ENCODE assay signal across 8 cellular contexts in genomic region chr17:38868095-38868967, GRCh38. TPM values are rescaled to one million over a fixed set of nuclear protein-coding genes. Genes with fewer than 3 reads are reported as not detected.
DNase-seq lines count a peak whose midpoint lies in the region; ATAC-seq and TF ChIP-seq lines count a peak whose summit lies in the region.

No MANE protein-coding gene starts in this region.

- peaks cover 5% of the 10 kb centered on the region for H3K36me3 ChIP-seq in adipocyte (ENCODE audit: control insufficient read depth, insufficient read depth, low read length, severe bottlenecking)
- no peaks in the 10 kb centered on the region for H3K36me3 ChIP-seq in sigmoid colon

- H3K4me1 ChIP-seq in adipocyte (ENCODE audit: control insufficient read depth, insufficient read depth, low read length), result peaks cover 32% of the 10 kb centered on the region
- H3K4me1 ChIP-seq in sigmoid colon, result peaks cover 0 to 44% (median 27%) of the 10 kb centered on the region in 4 donors

- TF ChIP-seq POLR2A in sigmoid colon (IDR thresholded peaks at IDR 0.05), result no peak

- no peak for TF ChIP-seq EP300 in sigmoid colon (IDR thresholded peaks at IDR 0.05)

- intact Hi-C loops in sigmoid colon (cut with DNase I), result loop anchor here (5.0 kb wide), 1 partner anchor 284 kb away; the partner anchor contains the start of gene PLXDC1

- in situ Hi-C loops in G401 (cut with HindIII; ENCODE audit: low sequenced_read_pairs), result no loop called here

- H3K9ac ChIP-seq in adipocyte (ENCODE audit: low read length), result peak overlapping the region; percentile 100

- H3K9me3 ChIP-seq in adipocyte (ENCODE audit: control insufficient read depth, low read length), result no peaks in the 10 kb centered on the region
- H3K9me3 ChIP-seq in sigmoid colon, result no peaks in the 10 kb centered on the region

- H3K27ac ChIP-seq in sigmoid colon, result peak overlapping the region; percentile 95 to 99 (median 97)

- 9 to 14% methylated on average over 25 of the region's 25 CpGs for WGBS in sigmoid colon, 2 donors

- H3K27me3 ChIP-seq in adipocyte (replicated peaks; ENCODE audit: control insufficient read depth, insufficient read depth, low read length) (no peaks in the 10 kb centered on the region), sigmoid colon (no peaks in the 10 kb centered on the region)

- no peak for TF ChIP-seq CTCF in LNCaP clone FGC (IDR thresholded peaks at IDR 0.05; ENCODE audit: control insufficient read depth, extremely low read depth, insufficient read depth)
- no peak for TF ChIP-seq CTCF in sigmoid colon (IDR thresholded peaks at IDR 0.05)

- peak; percentile 60 for DNase-seq in G401 (ENCODE audit: low spot score)
- no peak for DNase-seq in LNCaP clone FGC (ENCODE audit: low read depth)
- peak; percentile 74 for DNase-seq in adipocyte (ENCODE audit: low read depth)
- DNase-seq in hepatic stellate cell (ENCODE audit: low spot score), result peak; percentile 75
- peak; percentile 83 for DNase-seq in sigmoid colon
- no peak for DNase-seq in stimulated activated CD4-positive, alpha-beta T cell treated with anti-CD3 and anti-CD28 coated beads, Interleukin-4, amount 100 ng/mL, for 4 hours
- DNase-seq in occipital lobe (lab: John Stamatoyannopoulos, UW), result no peak

- H3K4me3 ChIP-seq in LNCaP clone FGC (ENCODE audit: low read depth, low read length) (peak overlapping the region; percentile 99; the same call in 1 of the 2 replicates), adipocyte (ENCODE audit: low read length) (peak overlapping the region; percentile 84), sigmoid colon (peak overlapping the region; percentile 71 to 95 (median 91))

- ATAC-seq in HG03460 (IDR thresholded peaks at IDR 0.05; ENCODE audit: unreplicated experiment), result no peak

RNA-seq across cellular contexts. Expression of gene LASP1, which starts 1.5 kb away (rescaled TPM):
- total RNA-seq in G401 (2014; rRNA removed; shearing (Covaris generic)), result 136 and 141 TPM in 2 replicates
- total RNA-seq in sigmoid colon (10 to 100 TPM; 27.6 to 64.8 (median 42.2) TPM), occipital lobe (49.4 TPM)
- polyA plus RNA-seq in sigmoid colon, result 100 to 1,000 TPM; 122 to 205 (median 182) TPM

RNA-seq across cellular contexts. Expression of gene RPL23, which starts 14.8 kb away (rescaled TPM):
- total RNA-seq in G401 (2014; rRNA removed; shearing (Covaris generic)), result 1,883 and 2,158 TPM in 2 replicates
- 1,000 to 10,000 TPM; 1,692 to 2,841 (median 2,464) TPM for total RNA-seq in sigmoid colon
- polyA plus RNA-seq in sigmoid colon, result 1,000 to 10,000 TPM; 2,289 to 3,780 (median 2,728) TPM
- 1,678 TPM for total RNA-seq in occipital lobe

RNA-seq across cellular contexts. Expression of gene CWC25, which starts 43.2 kb away (rescaled TPM):
- total RNA-seq in G401 (2014; rRNA removed; shearing (Covaris generic)), result 11.2 and 19.9 TPM in 2 replicates
- total RNA-seq in sigmoid colon, result 10 to 100 TPM; 15.6 to 32.4 (median 17.3) TPM
- 10 to 100 TPM; 11.3 to 16.4 (median 11.4) TPM for polyA plus RNA-seq in sigmoid colon
- 7.8 TPM for total RNA-seq in occipital lobe

Comparison
In these comparisons a context has a peak if more than half of its experiments do, and no peak if none do; other contexts are left out.
1. DNase-seq: peak in G401 (single experiment), adipocyte (single experiment), hepatic stellate cell (single experiment) and sigmoid colon (single experiment); none in LNCaP clone FGC (single experiment), stimulated activated CD4-positive, alpha-beta T cell treated with anti-CD3 and anti-CD28 coated beads, Interleukin-4, amount 100 ng/mL, for 4 hours (0 of 2) and occipital lobe (single experiment).
2. Peak in every context shown above with its lines, with median percentiles within 50 percentile points of each other: H3K4me3 ChIP-seq.